8 cellular contexts compared by ENCODE assay signal in genomic region chr14:32074887-32075572, GRCh38. TPM values are rescaled to one million over a fixed set of nuclear protein-coding genes. Genes with fewer than 3 reads are reported as not detected.
DNase-seq lines count a peak whose midpoint lies in the region; ATAC-seq, FAIRE-seq and TF ChIP-seq lines count a peak whose summit lies in the region.

No MANE protein-coding gene starts in this region.

- CTCF ChIA-PET in AG04449 (lab: Yijun Ruan, JAX) (interaction anchor here (1.3 to 12.2 kb wide), 3 partner anchors 28 to 396 kb away, joined by 3 to 236 read pairs (median 7); no protein-coding TSS in a partner anchor), H1 (lab: Charles Lee; ENCODE audit: partially characterized antibody) (interaction anchor here (2.0 kb wide), 1 partner anchor 132 kb away, joined by 5 read pairs; no protein-coding TSS in a partner anchor)

- no peak for ATAC-seq in HG03457 (IDR thresholded peaks at IDR 0.05; ENCODE audit: unreplicated experiment)
- no peak for ATAC-seq in GM21367 (IDR thresholded peaks at IDR 0.05; ENCODE audit: unreplicated experiment)

- H3K27me3 ChIP-seq in Loucy (ENCODE audit: insufficient read depth, low read length, poor library complexity, severe bottlenecking), result no peaks in the 10 kb centered on the region
- H3K27me3 ChIP-seq in H1 (replicated peaks in 1 of 4; ENCODE audit: control insufficient read depth in 3 of 4, extremely low read depth in 1 of 4, insufficient read depth in 3 of 4, low read length in 3 of 4), result no peaks in the 10 kb centered on the region
- no peaks in the 10 kb centered on the region for H3K27me3 ChIP-seq in neural cell (ENCODE audit: insufficient read depth, low read depth, low read length)

- H3K4me1 ChIP-seq in Loucy (ENCODE audit: insufficient read depth, low read length, poor library complexity, severe bottlenecking) (peaks cover 14% of the 10 kb centered on the region), H1 (replicated peaks in 1 of 4; ENCODE audit: control insufficient read depth in 3 of 4, insufficient read depth in 4 of 4, low read length in 3 of 4) (peaks cover 0 to 4% (median 0%) of the 10 kb centered on the region in 4 experiments; a peak in 1 of 7 replicates)

- H3K4me3 ChIP-seq in AG04449 (ENCODE audit: low read depth, low read length) (peak overlapping the region; percentile 75), Loucy (ENCODE audit: low read length, poor library complexity, severe bottlenecking) (peak overlapping the region; percentile 96), H1 (ENCODE audit: extremely low read depth in 1 of 4, insufficient read depth in 2 of 4, low read depth in 3 of 4, low read length in 4 of 4) (peak overlapping the region in 3 of 4 experiments; percentile 95 to 97 (median 95); a peak in 5 of 8 replicates), neural cell (ENCODE audit: low read length) (peak overlapping the region; percentile 79)

- POLR2A ChIA-PET in AG04449 (lab: Yijun Ruan, JAX) (no interaction called here), H1 (lab: Charles Lee; ENCODE audit: partially characterized antibody) (no interaction called here)

- TF ChIP-seq RAD21 in H1 (IDR thresholded peaks at IDR 0.05 in 1 of 2, conservative IDR thresholded peaks at IDR 0.05 in 1 of 2; ENCODE audit: low read depth in 2 of 2, low read length in 2 of 2) (no peak), neural cell (conservative IDR thresholded peaks at IDR 0.05) (no peak)

- H2BK20ac ChIP-seq in H1 (ENCODE audit: low read length), result no peak overlapping the region

- 61% methylated on average over 8 of the region's 8 CpGs; no CpG with 5 or more reads in 1 of the 2 experiments for WGBS in H1 (ENCODE audit: extremely low coverage in 1 of 2, insufficient coverage in 1 of 2, insufficient read length in 1 of 2, insufficient replicate concordance in 2 of 2, low coverage in 1 of 2, low lambda C conversion rate in 2 of 2, missing lambda C conversion rate in 1 of 2), 2 experiments

- H3F3A ChIP-seq in Loucy (ENCODE audit: low read depth) (0 out of 2 replicates have a peak, but pooled peaks cover 8% of the 10 kb centered on the region), neural cell (ENCODE audit: insufficient read depth, low read length, poor library complexity, severe bottlenecking) (peaks cover 3% of the 10 kb centered on the region)

- H4K5ac ChIP-seq in H1 (ENCODE audit: insufficient read length, low read depth, low read length), result no peak overlapping the region

- TF ChIP-seq POLR2A in H1 (IDR thresholded peaks at IDR 0.05; ENCODE audit: control extremely low read depth in 1 of 2, low read depth in 2 of 2, low read length in 2 of 2), result no peak

- H3K56ac ChIP-seq in H1 (replicated peaks; ENCODE audit: insufficient read length, low read depth, low read length), result no peak overlapping the region

- FAIRE-seq in H1 (lab: Jason Lieb, UNC), result no peak

- H4K20me1 ChIP-seq in Loucy (ENCODE audit: insufficient read depth, low read length, poor library complexity, severe bottlenecking) (peaks cover 19% of the 10 kb centered on the region), H1 (replicated peaks in 1 of 2; ENCODE audit: control insufficient read depth in 1 of 2, insufficient read depth in 2 of 2, low read length in 2 of 2) (no peaks in the 10 kb centered on the region), neural cell (ENCODE audit: insufficient read depth) (peaks cover 10% of the 10 kb centered on the region)

- H4K91ac ChIP-seq in H1 (replicated peaks; ENCODE audit: insufficient read length, low read length), result no peak overlapping the region

- DNase-seq in AG04449 (ENCODE audit: low read depth, low spot score) (no peak), H1 (ENCODE audit: low read depth in 1 of 2, low spot score in 2 of 2) (no peak), ureter (ENCODE audit: low spot score) (no peak)
- DNase-seq in stimulated activated naive CD4-positive, alpha-beta T cell (lab: John Stamatoyannopoulos, UW), result no peak

- peak overlapping the region; percentile 77 for H3K4me2 ChIP-seq in Loucy (ENCODE audit: low read depth, low read length, poor library complexity, severe bottlenecking)
- peak overlapping the region; percentile 83 to 85 for H3K4me2 ChIP-seq in H1 (ENCODE audit: insufficient read depth in 1 of 2, low read depth in 2 of 2, low read length in 2 of 2)
- H3K4me2 ChIP-seq in neural cell (ENCODE audit: low read length), result peak overlapping the region; percentile 77

- H3K27ac ChIP-seq in H1 (ENCODE audit: low read depth, low read length) (no peak overlapping the region), neural cell (ENCODE audit: low read length) (no peak overlapping the region)

- no peak overlapping the region for H3K18ac ChIP-seq in H1 (ENCODE audit: extremely low read depth, low read length)

- H3K79me1 ChIP-seq in H1 (ENCODE audit: low read depth, low read length), result no peaks in the 10 kb centered on the region

- no peak overlapping the region for H2BK5ac ChIP-seq in H1 (ENCODE audit: low read depth, low read length)

- H3K9ac ChIP-seq in Loucy (ENCODE audit: low read depth, low read length, poor library complexity, severe bottlenecking), result peak overlapping the region; percentile 75
- H3K9ac ChIP-seq in H1 (replicated peaks in 1 of 4; ENCODE audit: extremely low read depth in 1 of 4, low read depth in 3 of 4, low read length in 3 of 4), result no peak overlapping the region
- no peak overlapping the region for H3K9ac ChIP-seq in neural cell (ENCODE audit: low read length)

- no peak overlapping the region for H3K4ac ChIP-seq in H1 (replicated peaks; ENCODE audit: insufficient read length, low read depth, low read length)

- H2BK12ac ChIP-seq in H1 (ENCODE audit: low read depth, low read length), result no peak overlapping the region

- H3K9me3 ChIP-seq in Loucy (ENCODE audit: insufficient read depth, low read depth, low read length) (no peaks in the 10 kb centered on the region), H1 (ENCODE audit: insufficient read depth in 2 of 2, low read depth in 1 of 2, low read length in 1 of 2) (no peaks in the 10 kb centered on the region), neural cell (ENCODE audit: low read length) (no peaks in the 10 kb centered on the region)

- no peak overlapping the region for H3K14ac ChIP-seq in H1 (ENCODE audit: insufficient read length)

- H3K9me2 ChIP-seq in Loucy (replicated peaks; ENCODE audit: low read depth, low read length), result no peaks in the 10 kb centered on the region
- no peaks in the 10 kb centered on the region for H3K9me2 ChIP-seq in neural cell (ENCODE audit: insufficient read depth, low read length)

- H3K23ac ChIP-seq in H1 (ENCODE audit: insufficient read length), result no peak overlapping the region

- H3K36me3 ChIP-seq in Loucy (ENCODE audit: insufficient read depth, low read length) (no peaks in the 10 kb centered on the region), H1 (ENCODE audit: control insufficient read depth in 2 of 4, insufficient read depth in 4 of 4, low read length in 3 of 4) (no peaks in the 10 kb centered on the region), neural cell (ENCODE audit: insufficient read depth, low read length) (no peaks in the 10 kb centered on the region)

- H2AFZ ChIP-seq in Loucy (ENCODE audit: low read length), result no peak overlapping the region
- no peak overlapping the region for H2AFZ ChIP-seq in H1 (ENCODE audit: low read length)
- H2AFZ ChIP-seq in neural cell (ENCODE audit: low read depth, low read length), result no peak overlapping the region

- H3K79me2 ChIP-seq in Loucy (ENCODE audit: insufficient read depth, low read length) (peaks cover 24% of the 10 kb centered on the region), H1 (ENCODE audit: control insufficient read depth in 1 of 2, insufficient read depth in 2 of 2, low read length in 2 of 2) (peaks cover 0 to 28% of the 10 kb centered on the region in 2 experiments; a peak in 3 of 4 replicates), neural cell (replicated peaks; ENCODE audit: insufficient read depth, low read length) (peaks cover 17% of the 10 kb centered on the region)

- TF ChIP-seq EP300 in H1 (IDR thresholded peaks at IDR 0.05; ENCODE audit: borderline replicate concordance in 1 of 2, low read depth in 2 of 2, low read length in 2 of 2) (no peak), neural cell (conservative IDR thresholded peaks at IDR 0.05; ENCODE audit: poor library complexity, severe bottlenecking) (no peak)

- TF ChIP-seq CTCF in AG04449 (IDR thresholded peaks at IDR 0.05; ENCODE audit: insufficient read depth, low read length, missing control alignments) (no peak), Loucy (conservative IDR thresholded peaks at IDR 0.05; ENCODE audit: low read length) (no peak), H1 (IDR thresholded peaks at IDR 0.05; ENCODE audit: control extremely low read depth in 1 of 3, insufficient read depth in 1 of 3, low read depth in 1 of 3, low read length in 3 of 3) (no peak), neural cell (IDR thresholded peaks at IDR 0.05; ENCODE audit: poor library complexity, severe bottlenecking) (no peak)

- no peak overlapping the region for H2AK5ac ChIP-seq in H1 (ENCODE audit: low read depth, low read length)

- H3K23me2 ChIP-seq in H1 (ENCODE audit: low read depth, low read length), result peaks cover 9% of the 10 kb centered on the region

- no peak overlapping the region for H2BK15ac ChIP-seq in H1 (ENCODE audit: low read length)

- H2BK120ac ChIP-seq in H1 (replicated peaks; ENCODE audit: low read depth, low read length), result no peak overlapping the region

- no peak overlapping the region for H4K8ac ChIP-seq in H1 (ENCODE audit: extremely low read depth, insufficient read depth, low read length)

TF ChIP-seq in H1, 55 proteins besides CTCF, POLR2A, EP300 and RAD21 (continues in another document):
- TF ChIP-seq RNF2 (IDR thresholded peaks at IDR 0.05; ENCODE audit: borderline replicate concordance, low read depth, low read length, missing control alignments, poor library complexity, severe bottlenecking) (no peak), RFX5 (IDR thresholded peaks at IDR 0.05; ENCODE audit: borderline replicate concordance, low read depth, low read length) (no peak), SIX5 (IDR thresholded peaks at IDR 0.05; ENCODE audit: low read depth, low read length) (no peak)

RNA-seq across cellular contexts. Expression of gene ARHGAP5, which starts 2.1 kb away (rescaled TPM):
- total RNA-seq in H1 (2021; fragmentation: NEBNext Ultra II Directional; extraction: Animal tissue kit (Norgen Biotek cat#: 25700)), result 77.3 and 78.2 TPM in 2 replicates
- polyA plus RNA-seq in H1 (2011; rRNA removed) (3.5 and 7.8 TPM in 2 replicates), neural cell (32.2 and 33.1 TPM in 2 replicates)
- polyA plus RNA-seq in H1 (2011; cell fraction: cytosol; rRNA removed), result 9.4 TPM
- 8.4 TPM for polyA plus RNA-seq in H1 (2011; cell fraction: nucleus; rRNA removed)
- 11.4 to 33.3 TPM (median 17.4 TPM) in 4 replicates for polyA plus RNA-seq in H1 (2012, experiment 1 of 2)
- 1.00 TPM for polyA plus RNA-seq in H1 (2012, experiment 2 of 2)
- 30.3 TPM for polyA plus RNA-seq in H1 (2013, experiment 1 of 2)
- 30.0 TPM for polyA plus RNA-seq in H1 (2013, experiment 2 of 2)
- polyA minus RNA-seq in H1 (2011; rRNA and poly(A)+ RNA removed), result 44.3 and 68.3 TPM in 2 replicates
- polyA minus RNA-seq in H1 (2011; cell fraction: cytosol; rRNA and poly(A)+ RNA removed), result 25.5 TPM
- polyA minus RNA-seq in H1 (2011; cell fraction: nucleus; rRNA and poly(A)+ RNA removed), result 146 TPM
- polyA minus RNA-seq in neural cell, result 329 and 373 TPM in 2 replicates
- total RNA-seq in ureter, result 138 TPM
